In genomic region chr20:38843346-38843745, GRCh38 we compare ENCODE assay signal across 11 cellular contexts. TPM values are rescaled to one million over a fixed set of nuclear protein-coding genes. Genes with fewer than 3 reads are reported as not detected.
A peak's percentile ranks its signal among the peaks of the same experiment; 100 is the strongest.
DNase-seq lines count a peak whose midpoint lies in the region; ATAC-seq, FAIRE-seq and TF ChIP-seq lines count a peak whose summit lies in the region.
"Had no signal": no experiment of that assay in that cellular context is flagged by ENCODE, and none has a peak within 500 bp of the region (broad histone marks: within the 10 kb centered on the region; RNA-seq: fewer than 3 reads in every experiment).

No MANE protein-coding gene starts in this region.

- DNase-seq in GM12891 (ENCODE audit: insufficient read length, low spot score) (no peak), T-cell (no peak), PC-9 (no peak), HFFc6 (no peak)
- peak; percentile 45 for DNase-seq in stimulated activated CD4-positive, alpha-beta T cell treated with anti-CD3 and anti-CD28 coated beads, Interleukin-4, amount 100 ng/mL, for 1 hour
- DNase-seq: NCI-H1694 had no signal

- H3K4me3 Mint-ChIP-seq in T-cell: peak overlapping the region in 2 of 3 donors; percentile 43 to 50
- H3K4me3 Mint-ChIP-seq in activated naive CD4-positive, alpha-beta T cell treated with anti-CD3 and anti-CD28 coated beads, Interleukin-2, amount 50 U/mL, for 24 hours: peak overlapping the region; percentile 76
- H3K4me3 Mint-ChIP-seq in HFFc6: no peak overlapping the region

- peak; percentile 89 for FAIRE-seq in GM12891 (lab: Jason Lieb, UNC)

- no peak for TF ChIP-seq EP300 in gastroesophageal sphincter (IDR thresholded peaks at IDR 0.05)

- H3K4me1 Mint-ChIP-seq in T-cell (peaks cover 80 to 89% (median 86%) of the 10 kb centered on the region in 3 donors), HFFc6 (ENCODE audit: low read depth) (peaks cover 6% of the 10 kb centered on the region; the same call in 1 of the 2 replicates)
- peaks cover 94% of the 10 kb centered on the region for H3K4me1 Mint-ChIP-seq in activated naive CD4-positive, alpha-beta T cell treated with anti-CD3 and anti-CD28 coated beads, Interleukin-2, amount 50 U/mL, for 24 hours

- H3K36me3 ChIP-seq in PC-9 (ENCODE audit: low read depth) (no peaks in the 10 kb centered on the region), gastroesophageal sphincter (no peaks in the 10 kb centered on the region)
- H3K36me3 ChIP-seq: cardiac muscle cell had no signal

- H3K27ac Mint-ChIP-seq in T-cell: peak overlapping the region; percentile 92 to 96
- peak overlapping the region; percentile 98 for H3K27ac Mint-ChIP-seq in activated naive CD4-positive, alpha-beta T cell treated with anti-CD3 and anti-CD28 coated beads, Interleukin-2, amount 50 U/mL, for 24 hours
- H3K27ac Mint-ChIP-seq in HFFc6: no peak overlapping the region

- BruUV-seq in PC-9 (replicated peaks; lab: Mats Ljungman, UMichigan): no TSS peak

- H3F3A ChIP-seq in PC-9 (ENCODE audit: insufficient read depth, low read depth): no peaks in the 10 kb centered on the region

- POLR2A ChIA-PET in T-cell (lab: Charles Lee): interaction anchor here (0.6 to 4.6 kb wide), 10 partner anchors 9 to 36 kb away, joined by 3 to 79 read pairs (median 4); no protein-coding TSS in a partner anchor
- POLR2A ChIA-PET in PC-9 (lab: Charles Lee; ENCODE audit: unreplicated experiment): no interaction called here

- intact Hi-C loops in PC-9 (cut with micrococcal nuclease; ENCODE audit: unreplicated experiment): no loop called here

- H3K9me3 ChIP-seq in PC-9 (ENCODE audit: insufficient read depth, low read depth): no peaks in the 10 kb centered on the region
- H3K9me3 ChIP-seq in gastroesophageal sphincter: no peaks in the 10 kb centered on the region

- no peaks in the 10 kb centered on the region for H3K79me2 ChIP-seq in PC-9 (ENCODE audit: low read depth)

- H3K27me3 ChIP-seq in PC-9 (ENCODE audit: insufficient read depth, low read depth) (peaks cover 52% of the 10 kb centered on the region), gastroesophageal sphincter (peaks cover 44% of the 10 kb centered on the region)
- H3K27me3 ChIP-seq: cardiac muscle cell had no signal

- H3K27ac ChIP-seq in PC-9 (no peak overlapping the region), gastroesophageal sphincter (no peak overlapping the region)
- H3K27ac ChIP-seq: cardiac muscle cell had no signal

- TF ChIP-seq POLR2A in GM12891 (IDR thresholded peaks at IDR 0.05; ENCODE audit: low read depth, low read length): no peak
- TF ChIP-seq POLR2A in gastroesophageal sphincter (IDR thresholded peaks at IDR 0.05): no peak

- H3K9me3 Mint-ChIP-seq in T-cell: no peaks in the 10 kb centered on the region
- H3K9me3 Mint-ChIP-seq in activated naive CD4-positive, alpha-beta T cell treated with anti-CD3 and anti-CD28 coated beads, Interleukin-2, amount 50 U/mL, for 24 hours: no peaks in the 10 kb centered on the region
- H3K9me3 Mint-ChIP-seq in HFFc6: no peaks in the 10 kb centered on the region

- H2AFZ ChIP-seq in PC-9: no peak overlapping the region

- H3K4me1 ChIP-seq in PC-9 (replicated peaks; ENCODE audit: insufficient read depth): no peaks in the 10 kb centered on the region
- no peaks in the 10 kb centered on the region for H3K4me1 ChIP-seq in gastroesophageal sphincter

- CTCF ChIA-PET in T-cell (lab: Charles Lee) (interaction anchor here in 1 of 2 donors (0.9 to 4.6 kb wide), 4 partner anchors 16 to 39 kb away, joined by 3 to 41 read pairs (median 4); no protein-coding TSS in a partner anchor), PC-9 (lab: Charles Lee) (no interaction called here)

- ATAC-seq in T-cell (replicated peaks in 1 of 4) (no peak), gastroesophageal sphincter (no peak), HG02588 (IDR thresholded peaks at IDR 0.05; ENCODE audit: unreplicated experiment) (no peak)
- ATAC-seq: left lobe of liver had no signal

- H3K36me3 Mint-ChIP-seq in T-cell (peaks cover 50% of the 10 kb centered on the region), HFFc6 (ENCODE audit: low read depth) (no peaks in the 10 kb centered on the region)
- H3K36me3 Mint-ChIP-seq in activated naive CD4-positive, alpha-beta T cell treated with anti-CD3 and anti-CD28 coated beads, Interleukin-2, amount 50 U/mL, for 24 hours: peaks cover 13% of the 10 kb centered on the region

- H3K4me3 ChIP-seq in PC-9: no peak overlapping the region
- no peak overlapping the region for H3K4me3 ChIP-seq in gastroesophageal sphincter
- H3K4me3 ChIP-seq: cardiac muscle cell had no signal

- H3K27me3 Mint-ChIP-seq in T-cell: no peaks in the 10 kb centered on the region
- H3K27me3 Mint-ChIP-seq in activated naive CD4-positive, alpha-beta T cell treated with anti-CD3 and anti-CD28 coated beads, Interleukin-2, amount 50 U/mL, for 24 hours: no peaks in the 10 kb centered on the region
- peaks cover 31% of the 10 kb centered on the region for H3K27me3 Mint-ChIP-seq in HFFc6 (ENCODE audit: insufficient read depth)

- no peak for TF ChIP-seq CTCF in PC-9 (conservative IDR thresholded peaks at IDR 0.05)
- no peak for TF ChIP-seq CTCF in gastroesophageal sphincter (IDR thresholded peaks at IDR 0.05)
- TF ChIP-seq CTCF in HFFc6 (IDR thresholded peaks at IDR 0.05): no peak

- WGBS in gastroesophageal sphincter (ENCODE audit: low coverage in 1 of 2), 2 donors: 37 to 64% methylated on average over 3 of the region's 3 CpGs

- H3K4me2 ChIP-seq in PC-9: no peak overlapping the region

- no peaks in the 10 kb centered on the region for H4K20me1 ChIP-seq in PC-9 (ENCODE audit: insufficient read depth)

- H3K9me2 ChIP-seq in PC-9 (ENCODE audit: insufficient read depth): no peaks in the 10 kb centered on the region

TF ChIP-seq in GM12891, 5 proteins besides CTCF, POLR2A, EP300 and RAD21:
- no peak for TF ChIP-seq POLR2AphosphoS5 (IDR thresholded peaks at IDR 0.05; ENCODE audit: low read depth, low read length)
- no peak for TF ChIP-seq POU2F2 (IDR thresholded peaks at IDR 0.05; ENCODE audit: low read depth, low read length)
- TF ChIP-seq SPI1 (IDR thresholded peaks at IDR 0.05; ENCODE audit: low read depth, low read length): no peak
- TF ChIP-seq PAX5 (IDR thresholded peaks at IDR 0.05; ENCODE audit: insufficient read depth, low read length, severe bottlenecking): no peak
- TF ChIP-seq TAF1 (IDR thresholded peaks at IDR 0.05; ENCODE audit: low read depth, low read length): no peak

RNA-seq across cellular contexts. Expression of gene PPP1R16B, which starts 37.8 kb away (rescaled TPM):
- polyA plus RNA-seq in GM12891 (2012; ENCODE audit: low read depth, missing spikeins): 60.8 TPM
- total RNA-seq in T-cell (10 to 100 TPM; 32.0 to 58.5 (median 50.2) TPM), PC-9 (2021) (0.05 TPM in 1 of 2 replicates, not detected in the other), gastroesophageal sphincter (1 to 10 TPM; 4.1 to 10.0 (median 5.5) TPM)
- not detected for total RNA-seq in HFFc6 (2021; fragmentation: NEBNext Ultra II Directional; extraction: Animal tissue kit (Norgen Biotek cat#: 25700))
- polyA plus RNA-seq: cardiac muscle cell had no signal
